8 cellular contexts compared by ENCODE assay signal in genomic region chr7:128783143-128783799, GRCh38. TPM values are rescaled to one million over a fixed set of nuclear protein-coding genes. Genes with fewer than 3 reads are reported as not detected.
DNase-seq lines count a peak whose midpoint lies in the region; ATAC-seq and TF ChIP-seq lines count a peak whose summit lies in the region.

No MANE protein-coding gene starts in this region.

- H3K4me3 ChIP-seq in AG04449 (ENCODE audit: low read depth, low read length) (peak overlapping the region; percentile 29), uterus (no peak overlapping the region)

- no peak for TF ChIP-seq POLR2A in uterus (IDR thresholded peaks at IDR 0.05)

- TF ChIP-seq CTCF in AG04449 (IDR thresholded peaks at IDR 0.05; ENCODE audit: insufficient read depth, low read length, missing control alignments) (no peak), uterus (IDR thresholded peaks at IDR 0.05) (no peak)

- peak overlapping the region; percentile 43 to 50 for H3K27ac ChIP-seq in uterus

- CTCF ChIA-PET in AG04449 (lab: Yijun Ruan, JAX), result interaction anchor here (0.7 to 1.2 kb wide), 3 partner anchors 28 to 100 kb away, joined by 3 to 4 read pairs (median 3); partner anchors contain the start of gene ATP6V1F

- H3K27me3 ChIP-seq in uterus, result no peaks in the 10 kb centered on the region

- intact Hi-C loops in left colon (cut with DNase I, micrococcal nuclease), result no loop called here
- intact Hi-C loops in uterus (cut with DNase I; ENCODE audit: low total_unique reads), result no loop called here

- POLR2A ChIA-PET in AG04449 (lab: Yijun Ruan, JAX), result interaction anchor here (0.6 to 2.3 kb wide), 2 partner anchors 42 to 48 kb away, joined by 3 to 11 read pairs; no protein-coding TSS in a partner anchor

- no peaks in the 10 kb centered on the region for H3K36me3 ChIP-seq in uterus

- DNase-seq in AG04449 (ENCODE audit: low read depth, low spot score) (peak; percentile 45), HT1080 (ENCODE audit: low read depth) (peak; percentile 83), cerebellar cortex (ENCODE audit: low spot score) (peak; percentile 72), left colon (peak; percentile 42 to 76), uterus (peak; percentile 71 to 74), KG1 (lab: John Stamatoyannopoulos, UW) (no peak)
- DNase-seq in effector CD8-positive, alpha-beta T cell (lab: John Stamatoyannopoulos, UW), result no peak

- H3K9me3 ChIP-seq in uterus, result no peaks in the 10 kb centered on the region

- ATAC-seq in left colon, result peak; percentile 28
- no peak for ATAC-seq in GM19397 (IDR thresholded peaks at IDR 0.05; ENCODE audit: unreplicated experiment)

- no peaks in the 10 kb centered on the region for H3K4me1 ChIP-seq in uterus

RNA-seq across cellular contexts. Expression of gene OPN1SW, which starts 7.7 kb away (rescaled TPM):
- not detected in 2 replicates for total RNA-seq in HT1080 (2014; rRNA removed; shearing (Covaris generic))
- not detected in 2 replicates for polyA plus RNA-seq in HT1080 (2015; cell fraction: cytosol; rRNA removed)
- polyA plus RNA-seq in HT1080 (2015; cell fraction: nucleus; rRNA removed), result not detected in 2 replicates
- not detected for total RNA-seq in left colon
- total RNA-seq in uterus, result not detected

RNA-seq across cellular contexts. Expression of gene CCDC136, which starts 8.5 kb away (rescaled TPM):
- 5.7 and 7.6 TPM in 2 replicates for total RNA-seq in HT1080 (2014; rRNA removed; shearing (Covaris generic))
- polyA plus RNA-seq in HT1080 (2015; cell fraction: cytosol; rRNA removed), result 3.1 and 4.7 TPM in 2 replicates
- 28.4 and 31.0 TPM in 2 replicates for polyA plus RNA-seq in HT1080 (2015; cell fraction: nucleus; rRNA removed)
- total RNA-seq in left colon (1 to 10 TPM; 1.5 to 5.6 TPM), uterus (10 to 100 TPM; 11.5 to 26.4 (median 14.8) TPM)

RNA-seq across cellular contexts. Expression of gene CALU, which starts 44.1 kb away (rescaled TPM):
- total RNA-seq in HT1080 (2014; rRNA removed; shearing (Covaris generic)), result 218 and 245 TPM in 2 replicates
- 368 and 437 TPM in 2 replicates for polyA plus RNA-seq in HT1080 (2015; cell fraction: cytosol; rRNA removed)
- polyA plus RNA-seq in HT1080 (2015; cell fraction: nucleus; rRNA removed), result 485 and 514 TPM in 2 replicates
- total RNA-seq in left colon (10 to 100 TPM; 36.3 to 42.6 TPM), uterus (100 to 1,000 TPM in 3 of 4 donors, 10 to 100 TPM in 1; 83.0 to 334 (median 108) TPM)

RNA-seq across cellular contexts. Expression of gene FLNC, which starts 46.9 kb away (rescaled TPM):
- total RNA-seq in HT1080 (2014; rRNA removed; shearing (Covaris generic)), result 38.2 and 38.6 TPM in 2 replicates
- polyA plus RNA-seq in HT1080 (2015; cell fraction: cytosol; rRNA removed), result 6.4 and 6.6 TPM in 2 replicates
- polyA plus RNA-seq in HT1080 (2015; cell fraction: nucleus; rRNA removed), result 59.0 and 60.8 TPM in 2 replicates
- total RNA-seq in left colon, result 10 to 100 TPM in 1 of 2 donors, 1 to 10 TPM in 1; 2.4 to 41.4 TPM
- 100 to 1,000 TPM in 2 of 4 donors, 10 to 100 TPM in 2; 16.5 to 126 (median 105) TPM for total RNA-seq in uterus

Comparison
In these comparisons a context has a peak if more than half of its experiments do, and no peak if none do; other contexts are left out.
1. DNase-seq: peak in AG04449 (single experiment), HT1080 (single experiment), cerebellar cortex (single experiment), left colon (2 of 2) and uterus (2 of 2); none in effector CD8-positive, alpha-beta T cell (single experiment) and KG1 (single experiment).